In genomic region chr11:111841370-111842053, GRCh38 we compare ENCODE assay signal across 8 cellular contexts. TPM values are rescaled to one million over a fixed set of nuclear protein-coding genes. Genes with fewer than 3 reads are reported as not detected.
DNase-seq lines count a peak whose midpoint lies in the region; ATAC-seq and FAIRE-seq lines count a peak whose summit lies in the region.

No MANE protein-coding gene starts in this region.

- no peak overlapping the region for H2AK5ac ChIP-seq in mesenchymal stem cell (ENCODE audit: low read length, severe bottlenecking)

- H3K36me3 ChIP-seq in mesenchymal stem cell (ENCODE audit: control insufficient read depth in 1 of 2, insufficient read depth in 2 of 2, low read depth in 1 of 2, low read length in 2 of 2): peaks cover 0 to 22% of the 10 kb centered on the region in 2 experiments

- peak overlapping the region; percentile 10 for H3K27ac ChIP-seq in mesenchymal stem cell (ENCODE audit: low read length, poor library complexity, severe bottlenecking)

- H3K4me2 ChIP-seq in mesenchymal stem cell (ENCODE audit: low read length, poor library complexity, severe bottlenecking): no peak overlapping the region

- H4K8ac ChIP-seq in mesenchymal stem cell (ENCODE audit: low read length): no peak overlapping the region

- H3K4me1 Mint-ChIP-seq in effector memory CD8-positive, alpha-beta T cell (ENCODE audit: low read depth in 2 of 2): peaks cover 0 to 3% of the 10 kb centered on the region in 2 donors

- no peak overlapping the region for H2BK12ac ChIP-seq in mesenchymal stem cell (ENCODE audit: low read length in 2 of 2)

- H3K27ac Mint-ChIP-seq in effector memory CD8-positive, alpha-beta T cell: no peak overlapping the region

- peak; percentile 68 for DNase-seq in HT1080 (ENCODE audit: low read depth)
- peak; percentile 51 to 75 for DNase-seq in NOMO-1 (lab: John Stamatoyannopoulos, UW; ENCODE audit: unreplicated experiment in 2 of 2)
- peak; percentile 65 to 78 for DNase-seq in activated CD8-positive, alpha-beta memory T cell treated with anti-CD3 and anti-CD28 coated beads for 1 hour (ENCODE audit: extremely low read depth in 1 of 2, low read depth in 1 of 2)
- peak; percentile 82 to 84 (median 83) for DNase-seq in effector memory CD8-positive, alpha-beta T cell
- peak; percentile 81 for DNase-seq in mesenchymal stem cell
- DNase-seq in stimulated activated CD8-positive, alpha-beta memory T cell treated with anti-CD3 and anti-CD28 coated beads, Interleukin-15, amount 100 ng/mL, for 48 hours (ENCODE audit: low read depth in 2 of 2): peak; percentile 58 to 68

- no peak overlapping the region for H3K23ac ChIP-seq in mesenchymal stem cell (ENCODE audit: low read length in 2 of 2)

- H2AFZ ChIP-seq in mesenchymal stem cell (ENCODE audit: low read depth, low read length): no peak overlapping the region

- H2BK5ac ChIP-seq in mesenchymal stem cell (ENCODE audit: low read depth, low read length, poor library complexity, severe bottlenecking): no peak overlapping the region

- H3K9me3 Mint-ChIP-seq in effector memory CD8-positive, alpha-beta T cell: no peaks in the 10 kb centered on the region

- no peak overlapping the region for H3K4me3 ChIP-seq in mesenchymal stem cell (ENCODE audit: insufficient read depth in 1 of 2, low read depth in 1 of 2, low read length in 2 of 2)

- H2BK15ac ChIP-seq in mesenchymal stem cell (ENCODE audit: low read depth, poor library complexity, severe bottlenecking): no peak overlapping the region

- H3K27me3 ChIP-seq in mesenchymal stem cell (ENCODE audit: control insufficient read depth in 1 of 2, insufficient read depth in 1 of 2, low read length in 2 of 2): no peaks in the 10 kb centered on the region

- H3K79me1 ChIP-seq in mesenchymal stem cell (replicated peaks; ENCODE audit: low read length, poor library complexity, severe bottlenecking): peaks cover 7% of the 10 kb centered on the region

- H3K4me1 ChIP-seq in mesenchymal stem cell (ENCODE audit: control insufficient read depth, insufficient read depth, low read depth, low read length): peaks cover 2% of the 10 kb centered on the region

- no peak overlapping the region for H3K4ac ChIP-seq in mesenchymal stem cell (ENCODE audit: low read depth in 1 of 2, low read length in 2 of 2)

- H3K18ac ChIP-seq in mesenchymal stem cell (ENCODE audit: low read depth in 1 of 2, low read length in 2 of 2): no peak overlapping the region

- peak overlapping the region; percentile 50 for H3K9ac ChIP-seq in mesenchymal stem cell (ENCODE audit: low read length)

- FAIRE-seq in A204.1 (lab: Jason Lieb, UNC): peak; percentile 97

- H3K14ac ChIP-seq in mesenchymal stem cell (ENCODE audit: low read length in 2 of 2): no peak overlapping the region

- no peaks in the 10 kb centered on the region for H3K27me3 Mint-ChIP-seq in effector memory CD8-positive, alpha-beta T cell

- no peak overlapping the region for H3K4me3 Mint-ChIP-seq in effector memory CD8-positive, alpha-beta T cell

- no peaks in the 10 kb centered on the region for H3K9me3 ChIP-seq in mesenchymal stem cell (ENCODE audit: control insufficient read depth, low read length)

- WGBS in mesenchymal stem cell: 16% methylated on average over 7 of the region's 10 CpGs

- H3K36me3 Mint-ChIP-seq in effector memory CD8-positive, alpha-beta T cell (ENCODE audit: insufficient read depth): peaks cover 38% of the 10 kb centered on the region

- peak; percentile 72 for ATAC-seq in GM18868 (IDR thresholded peaks at IDR 0.05; ENCODE audit: unreplicated experiment)
- ATAC-seq in effector memory CD8-positive, alpha-beta T cell (replicated peaks): peak; percentile 94

- no peak overlapping the region for H4K91ac ChIP-seq in mesenchymal stem cell (ENCODE audit: low read length)

- H2BK120ac ChIP-seq in mesenchymal stem cell (ENCODE audit: low read depth, low read length): no peak overlapping the region

RNA-seq across cellular contexts. Expression of gene ALG9, which starts 29.9 kb away (rescaled TPM):
- 18.3 and 25.1 TPM in 2 replicates for total RNA-seq in HT1080 (2014; rRNA removed; shearing (Covaris generic))
- polyA plus RNA-seq in HT1080 (2015; cell fraction: cytosol; rRNA removed): 22.5 and 29.4 TPM in 2 replicates
- polyA plus RNA-seq in HT1080 (2015; cell fraction: nucleus; rRNA removed): 49.0 and 58.5 TPM in 2 replicates
- 42.4 TPM for polyA plus RNA-seq in mesenchymal stem cell (2013, experiment 1 of 2)
- 43.8 TPM for polyA plus RNA-seq in mesenchymal stem cell (2013, experiment 2 of 2)

RNA-seq across cellular contexts. Expression of gene FDXACB1, which starts 37.5 kb away (rescaled TPM):
- total RNA-seq in HT1080 (2014; rRNA removed; shearing (Covaris generic)): 6.0 and 7.0 TPM in 2 replicates
- polyA plus RNA-seq in HT1080 (2015; cell fraction: cytosol; rRNA removed): 6.5 TPM in 2 replicates
- 7.1 and 7.7 TPM in 2 replicates for polyA plus RNA-seq in HT1080 (2015; cell fraction: nucleus; rRNA removed)
- polyA plus RNA-seq in mesenchymal stem cell (2013, experiment 1 of 2): 1.0 TPM
- polyA plus RNA-seq in mesenchymal stem cell (2013, experiment 2 of 2): 0.95 TPM

RNA-seq across cellular contexts. Expression of gene CFAP68, which starts 37.8 kb away (rescaled TPM):
- total RNA-seq in HT1080 (2014; rRNA removed; shearing (Covaris generic)): 63.7 and 74.6 TPM in 2 replicates
- 28.5 and 29.2 TPM in 2 replicates for polyA plus RNA-seq in HT1080 (2015; cell fraction: cytosol; rRNA removed)
- polyA plus RNA-seq in HT1080 (2015; cell fraction: nucleus; rRNA removed): 11.9 and 16.4 TPM in 2 replicates
- polyA plus RNA-seq in mesenchymal stem cell (2013, experiment 1 of 2): 14.6 TPM
- polyA plus RNA-seq in mesenchymal stem cell (2013, experiment 2 of 2): 13.8 TPM
